12 cellular contexts compared by ENCODE assay signal in the genomic region with DNA sequence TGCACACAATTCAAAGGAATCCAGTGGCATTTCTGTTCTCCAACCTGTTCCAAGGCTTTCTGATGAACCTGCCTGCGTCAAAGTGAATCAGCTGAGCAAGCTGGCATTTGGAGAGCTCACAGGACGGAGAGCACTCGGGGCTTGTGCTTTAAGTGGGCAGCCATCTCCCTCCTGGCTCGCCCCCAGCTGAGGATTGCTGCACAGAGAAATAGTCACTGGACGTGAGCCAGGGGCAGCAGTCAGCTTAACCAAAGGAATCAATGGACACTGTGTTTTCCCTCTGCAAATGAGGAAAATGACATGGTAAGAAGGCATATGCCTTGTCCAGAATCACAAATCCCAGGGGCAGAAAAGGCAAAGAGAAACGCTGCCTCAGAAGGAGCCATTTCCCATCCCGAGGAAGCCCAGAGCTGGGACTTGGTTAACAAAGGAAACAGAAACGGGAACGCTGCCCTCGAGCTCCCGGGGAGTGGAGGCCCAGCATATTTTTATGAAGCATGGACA.
DNase-seq lines count a peak whose midpoint lies in the region; ATAC-seq and TF ChIP-seq lines count a peak whose summit lies in the region.
"Had no signal": no experiment of that assay in that cellular context is flagged by ENCODE, and none has a peak within 500 bp of the region (broad histone marks: within the 10 kb centered on the region; RNA-seq: fewer than 3 reads in every experiment).

No MANE protein-coding gene starts in this region.

- H3K27me3 Mint-ChIP-seq in natural killer cell (ENCODE audit: low read depth in 2 of 2): peaks cover 24 to 31% of the 10 kb centered on the region in 2 donors

- WGBS in body of pancreas, 2 donors: 56 to 62% methylated on average over 11 of the region's 11 CpGs

- H3K9me3 ChIP-seq in body of pancreas (no peaks in the 10 kb centered on the region), left ventricle myocardium inferior (replicated peaks) (no peaks in the 10 kb centered on the region)

- no peak overlapping the region for H3K4me3 Mint-ChIP-seq in natural killer cell
- H3K4me3 Mint-ChIP-seq: activated T-helper 1 cell treated with anti-CD3 and anti-CD28 coated beads, Interleukin-12 subunit alpha, Interleukin-12 subunit beta, Interleukin-2, Interleukin-4 antibody, amounts not matched to agents 30 ng/mL and 10 ng/mL and 1 ng/mL, durations not matched to agents 14 hours and 24 hours and 36 hours had no signal

- ATAC-seq in body of pancreas: peak; percentile 52
- no peak for ATAC-seq in natural killer cell
- no peak for ATAC-seq in HG03039 (IDR thresholded peaks at IDR 0.05; ENCODE audit: unreplicated experiment)
- no peak for ATAC-seq in HG02852 (IDR thresholded peaks at IDR 0.05; ENCODE audit: unreplicated experiment)
- ATAC-seq: esophagus mucosa had no signal

- H3K27me3 ChIP-seq in body of pancreas (no peaks in the 10 kb centered on the region), left ventricle myocardium inferior (ENCODE audit: low read depth) (no peaks in the 10 kb centered on the region)

- H3K9me3 Mint-ChIP-seq in natural killer cell: no peaks in the 10 kb centered on the region
- H3K9me3 Mint-ChIP-seq: activated T-helper 1 cell treated with anti-CD3 and anti-CD28 coated beads, Interleukin-12 subunit alpha, Interleukin-12 subunit beta, Interleukin-2, Interleukin-4 antibody, amounts not matched to agents 30 ng/mL and 10 ng/mL and 1 ng/mL, durations not matched to agents 14 hours and 24 hours and 36 hours had no signal

- H3K4me1 ChIP-seq in body of pancreas: no peaks in the 10 kb centered on the region
- H3K4me1 ChIP-seq in left ventricle myocardium inferior: peaks cover 24% of the 10 kb centered on the region

- DNase-seq in DMS79 treated with DMSO at 0.1 percent for 48 hours (lab: John Stamatoyannopoulos, UW) (peak; percentile 16), body of pancreas (peak; percentile 30 to 52 (median 40)), left ventricle myocardium inferior (peak; percentile 78), pons (ENCODE audit: low spot score) (peak; percentile 96), natural killer cell (no peak), T1000 (lab: John Stamatoyannopoulos, UW) (no peak)
- DNase-seq: NCI-H2171, nephron progenitor cell had no signal

- intact Hi-C loops in body of pancreas (cut with DNase I): no loop called here
- intact Hi-C loops in left ventricle myocardium inferior (cut with micrococcal nuclease): no loop called here
- intact Hi-C loops in natural killer cell (cut with micrococcal nuclease): no loop called here

- no peaks in the 10 kb centered on the region for H3K36me3 Mint-ChIP-seq in natural killer cell

- no peak for TF ChIP-seq CTCF in body of pancreas (IDR thresholded peaks at IDR 0.05)
- no peak for TF ChIP-seq CTCF in left ventricle myocardium inferior (IDR thresholded peaks at IDR 0.05; ENCODE audit: borderline replicate concordance)
- TF ChIP-seq CTCF in natural killer cell (IDR thresholded peaks at IDR 0.05): no peak

- H3K4me3 ChIP-seq in body of pancreas (no peak overlapping the region), left ventricle myocardium inferior (peak overlapping the region; percentile 31)

- H3K27ac ChIP-seq in body of pancreas: peak overlapping the region in 3 of 4 donors; percentile 45 to 65 (median 46)
- H3K27ac ChIP-seq in left ventricle myocardium inferior (replicated peaks): peak overlapping the region; percentile 75

- peaks cover 0 to 7% of the 10 kb centered on the region in 2 donors for H3K4me1 Mint-ChIP-seq in natural killer cell

- TF ChIP-seq POLR2A in body of pancreas (IDR thresholded peaks at IDR 0.05): no peak

- H3K36me3 ChIP-seq in body of pancreas (replicated peaks in 1 of 2; ENCODE audit: insufficient read depth in 1 of 2, low read depth in 2 of 2) (no peaks in the 10 kb centered on the region), left ventricle myocardium inferior (no peaks in the 10 kb centered on the region)

- H3K27ac Mint-ChIP-seq in natural killer cell: no peak overlapping the region
- H3K27ac Mint-ChIP-seq: activated T-helper 1 cell treated with anti-CD3 and anti-CD28 coated beads, Interleukin-12 subunit alpha, Interleukin-12 subunit beta, Interleukin-2, Interleukin-4 antibody, amounts not matched to agents 30 ng/mL and 10 ng/mL and 1 ng/mL, durations not matched to agents 14 hours and 24 hours and 36 hours; nephron progenitor cell had no signal

Comparison
In these comparisons a context has a peak if more than half of its experiments do, and no peak if none do; other contexts are left out.
1. DNase-seq: peak in DMS79 treated with DMSO at 0.1 percent for 48 hours (single experiment), body of pancreas (4 of 4), left ventricle myocardium inferior (single experiment) and pons (single experiment); none in natural killer cell (single experiment) and T1000 (single experiment).